In the genomic region with DNA sequence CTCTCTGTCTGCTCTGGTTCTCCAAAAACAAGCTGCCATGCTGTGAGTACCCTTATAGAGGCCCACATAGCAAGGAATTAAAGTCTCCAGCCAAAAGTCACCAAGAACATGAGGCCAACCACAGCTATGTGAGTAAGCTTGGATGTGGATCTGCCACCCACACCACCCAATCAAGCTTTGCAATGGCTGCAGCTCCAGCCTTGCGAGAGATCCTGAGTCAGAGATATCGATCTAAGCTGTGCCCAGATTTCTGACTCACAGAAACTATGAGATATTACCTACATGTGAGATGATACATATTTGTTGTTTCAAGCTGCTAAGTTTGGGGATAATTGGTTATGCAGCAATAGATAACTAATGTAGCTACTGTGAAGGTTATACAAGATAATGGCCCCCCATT, we compare ENCODE assay signal across 17 cellular contexts. TPM values are rescaled to one million over a fixed set of nuclear protein-coding genes. Genes with fewer than 3 reads are reported as not detected.
DNase-seq lines count a peak whose midpoint lies in the region; ATAC-seq, FAIRE-seq and TF ChIP-seq lines count a peak whose summit lies in the region.
"Had no signal": no experiment of that assay in that cellular context is flagged by ENCODE, and none has a peak within 500 bp of the region (broad histone marks: within the 10 kb centered on the region; RNA-seq: fewer than 3 reads in every experiment).

No MANE protein-coding gene starts in this region.

- H3K27me3 Mint-ChIP-seq in activated T-cell treated with anti-CD3 and anti-CD28 coated beads, Interleukin-2, amount 50 U/mL, for 72 hours (ENCODE audit: low read depth) = peaks cover 22% of the 10 kb centered on the region
- H3K27me3 Mint-ChIP-seq in activated T-cell treated with anti-CD3 and anti-CD28 coated beads, Interleukin-2, amount 50 U/mL, for 24 hours = peaks cover 29% of the 10 kb centered on the region
- H3K27me3 Mint-ChIP-seq in HFFc6 (ENCODE audit: insufficient read depth) = no peaks in the 10 kb centered on the region; the same call in 1 of the 2 replicates

- ATAC-seq in activated T-cell treated with anti-CD3 and anti-CD28 coated beads, Interleukin-2, amount 50 U/mL, for 72 hours (replicated peaks in 1 of 2) = peak; percentile 88 to 92
- no peak for ATAC-seq in HG02678 (IDR thresholded peaks at IDR 0.05; ENCODE audit: unreplicated experiment)
- ATAC-seq: left ventricle myocardium superior, T-cell had no signal

- DNase-seq in activated T-cell treated with anti-CD3 and anti-CD28 coated beads, Interleukin-2, amount 50 U/mL, for 72 hours = peak; percentile 14 to 37
- DNase-seq in activated T-cell treated with anti-CD3 and anti-CD28 coated beads, Interleukin-2, amount 50 U/mL, for 24 hours = no peak
- peak; percentile 0 for DNase-seq in HFFc6
- DNase-seq in cardiac fibroblast (ENCODE audit: low read depth in 2 of 2) = peak; percentile 17 to 32
- DNase-seq in stimulated activated CD8-positive, alpha-beta memory T cell treated with anti-CD3 and anti-CD28 coated beads, Interleukin-4, amount 100 ng/mL, for 48 hours = peak; percentile 45
- no peak for DNase-seq in NCI-H2029 treated with DMSO at 0.1 percent for 48 hours (lab: John Stamatoyannopoulos, UW)
- DNase-seq in HTR-8/SVneo (ENCODE audit: insufficient read length, low spot score) = no peak
- DNase-seq: activated CD4-positive, CD25-positive, alpha-beta regulatory T cell; left ventricle myocardium superior; naive B cell; NCI-H187 treated with DMSO at 0.1 percent for 48 hours; NCI-H526; Peyer's patch; T-cell had no signal

- H3K36me3 Mint-ChIP-seq in activated T-cell treated with anti-CD3 and anti-CD28 coated beads, Interleukin-2, amount 50 U/mL, for 72 hours (ENCODE audit: insufficient read depth in 2 of 2) = no peaks in the 10 kb centered on the region
- no peaks in the 10 kb centered on the region for H3K36me3 Mint-ChIP-seq in activated T-cell treated with anti-CD3 and anti-CD28 coated beads, Interleukin-2, amount 50 U/mL, for 24 hours (ENCODE audit: low read depth)
- H3K36me3 Mint-ChIP-seq in HFFc6 (ENCODE audit: low read depth) = no peaks in the 10 kb centered on the region
- H3K36me3 Mint-ChIP-seq: brain, naive B cell, T-cell had no signal

- peaks cover 7% of the 10 kb centered on the region for H3K4me1 Mint-ChIP-seq in activated T-cell treated with anti-CD3 and anti-CD28 coated beads, Interleukin-2, amount 50 U/mL, for 72 hours (ENCODE audit: low read depth)
- H3K4me1 Mint-ChIP-seq in activated T-cell treated with anti-CD3 and anti-CD28 coated beads, Interleukin-2, amount 50 U/mL, for 24 hours (ENCODE audit: low read depth) = peaks cover 6% of the 10 kb centered on the region
- no peaks in the 10 kb centered on the region for H3K4me1 Mint-ChIP-seq in HFFc6 (ENCODE audit: low read depth)
- H3K4me1 Mint-ChIP-seq: brain, naive B cell, T-cell had no signal

- no peak for FAIRE-seq in HTR-8/SVneo (lab: Jason Lieb, UNC)

- H3K9me3 Mint-ChIP-seq in activated T-cell treated with anti-CD3 and anti-CD28 coated beads, Interleukin-2, amount 50 U/mL, for 72 hours = peaks cover 0 to 2% of the 10 kb centered on the region in 2 donors
- no peaks in the 10 kb centered on the region for H3K9me3 Mint-ChIP-seq in activated T-cell treated with anti-CD3 and anti-CD28 coated beads, Interleukin-2, amount 50 U/mL, for 24 hours
- no peaks in the 10 kb centered on the region for H3K9me3 Mint-ChIP-seq in HFFc6
- H3K9me3 Mint-ChIP-seq: brain had no signal

- TF ChIP-seq CTCF in HFFc6 (IDR thresholded peaks at IDR 0.05) (no peak), cardiac fibroblast (IDR thresholded peaks at IDR 0.05; ENCODE audit: low read depth, low read length) (no peak)

- no peak overlapping the region for H3K27ac Mint-ChIP-seq in activated T-cell treated with anti-CD3 and anti-CD28 coated beads, Interleukin-2, amount 50 U/mL, for 72 hours
- no peak overlapping the region for H3K27ac Mint-ChIP-seq in activated T-cell treated with anti-CD3 and anti-CD28 coated beads, Interleukin-2, amount 50 U/mL, for 24 hours
- H3K27ac Mint-ChIP-seq in HFFc6 = no peak overlapping the region
- H3K27ac Mint-ChIP-seq: brain, naive B cell, T-cell had no signal

- H3K4me3 ChIP-seq in cardiac fibroblast (replicated peaks in 1 of 2; ENCODE audit: low read depth in 2 of 2, low read length in 2 of 2) = no peak overlapping the region
- H3K4me3 ChIP-seq: Peyer's patch, tibial nerve had no signal

- no peak overlapping the region for H3K4me3 Mint-ChIP-seq in activated T-cell treated with anti-CD3 and anti-CD28 coated beads, Interleukin-2, amount 50 U/mL, for 72 hours
- H3K4me3 Mint-ChIP-seq in activated T-cell treated with anti-CD3 and anti-CD28 coated beads, Interleukin-2, amount 50 U/mL, for 24 hours = no peak overlapping the region
- H3K4me3 Mint-ChIP-seq in HFFc6 = no peak overlapping the region
- H3K4me3 Mint-ChIP-seq: brain, naive B cell, T-cell had no signal

RNA-seq across cellular contexts. Expression of gene TMEM233, which starts 15.5 kb away (rescaled TPM):
- not detected for total RNA-seq in activated T-cell treated with anti-CD3 and anti-CD28 coated beads, Interleukin-2, amount 50 U/mL, for 72 hours
- total RNA-seq in HFFc6 (2021; fragmentation: NEBNext Ultra II Directional; extraction: Animal tissue kit (Norgen Biotek cat#: 25700)) = not detected
- total RNA-seq: T-cell had no signal

Comparison
In these comparisons a context has a peak if more than half of its experiments do, and no peak if none do; other contexts are left out.
1. DNase-seq: peak in activated T-cell treated with anti-CD3 and anti-CD28 coated beads, Interleukin-2, amount 50 U/mL, for 72 hours (2 of 2), HFFc6 (single experiment), cardiac fibroblast (2 of 2) and stimulated activated CD8-positive, alpha-beta memory T cell treated with anti-CD3 and anti-CD28 coated beads, Interleukin-4, amount 100 ng/mL, for 48 hours (single experiment); none in activated T-cell treated with anti-CD3 and anti-CD28 coated beads, Interleukin-2, amount 50 U/mL, for 24 hours (single experiment), NCI-H2029 treated with DMSO at 0.1 percent for 48 hours (single experiment) and HTR-8/SVneo (single experiment).